20 cellular contexts compared by ENCODE assay signal in genomic region chr9:4973246-4973645, GRCh38.
"Had no signal": no experiment of that assay in that cellular context is flagged by ENCODE, and none has a peak within 500 bp of the region (broad histone marks: within the 10 kb centered on the region; RNA-seq: fewer than 3 reads in every experiment).

No MANE protein-coding gene starts in this region.

- ATAC-seq: gastroesophageal sphincter; right cardiac atrium; stimulated activated naive CD8-positive, alpha-beta T cell treated with anti-CD3 and anti-CD28 coated beads, Interleukin-15, Interleukin-2, amounts not matched to agents 100 U/mL and 50 U/mL, for 24 hours had no signal

- FAIRE-seq: kidney, small intestine had no signal

- H3K27ac ChIP-seq: gastroesophageal sphincter, left ventricle myocardium inferior, transverse colon had no signal

- H3K27ac Mint-ChIP-seq: activated naive CD8-positive, alpha-beta T cell treated with anti-CD3 and anti-CD28 coated beads, Interleukin-2, amount 10 ng/mL, durations not matched to agents 7 days and 5 days; memory B cell; nephron progenitor cell; progenitor cell of endocrine pancreas had no signal

- H3K27me3 ChIP-seq: gastroesophageal sphincter, transverse colon had no signal

- DNase-seq: activated CD4-positive, alpha-beta T cell treated with anti-CD3 and anti-CD28 coated beads, Interleukin-2, amount 50 U/mL, for 4 hours; activated CD4-positive, CD25-positive, alpha-beta regulatory T cell treated with anti-CD3 and anti-CD28 coated beads, Interleukin-2, amount 50 U/mL, for 72 hours; activated naive CD4-positive, alpha-beta T cell; activated naive CD8-positive, alpha-beta T cell treated with anti-CD3 and anti-CD28 coated beads, Interleukin-2, amount 10 ng/mL, durations not matched to agents 7 days and 5 days; activated T-cell treated with anti-CD3 and anti-CD28 coated beads for 4 hours; anterior cingulate cortex; cerebellar nuclear complex; effector memory CD4-positive, alpha-beta T cell; kidney; left ventricle myocardium inferior; nephron progenitor cell; occipital lobe; right cardiac atrium; small intestine; stimulated activated naive CD8-positive, alpha-beta T cell treated with anti-CD3 and anti-CD28 coated beads, Interleukin-15, Interleukin-2, amounts not matched to agents 100 U/mL and 50 U/mL, for 24 hours; SW 1271; transverse colon had no signal

- H3K4me3 Mint-ChIP-seq: activated naive CD8-positive, alpha-beta T cell treated with anti-CD3 and anti-CD28 coated beads, Interleukin-2, amount 10 ng/mL, durations not matched to agents 7 days and 5 days; memory B cell; nephron progenitor cell had no signal

- H3K4me3 ChIP-seq: gastroesophageal sphincter, left ventricle myocardium inferior, transverse colon had no signal

- H3K9me3 Mint-ChIP-seq: activated naive CD8-positive, alpha-beta T cell treated with anti-CD3 and anti-CD28 coated beads, Interleukin-2, amount 10 ng/mL, durations not matched to agents 7 days and 5 days; memory B cell; nephron progenitor cell had no signal

- H3K9me3 ChIP-seq: gastroesophageal sphincter, left ventricle myocardium inferior, transverse colon had no signal

- H3K36me3 ChIP-seq: gastroesophageal sphincter, left ventricle myocardium inferior, transverse colon had no signal

- H3K4me1 ChIP-seq: gastroesophageal sphincter, left ventricle myocardium inferior, transverse colon had no signal

- H3K27me3 Mint-ChIP-seq: activated naive CD8-positive, alpha-beta T cell treated with anti-CD3 and anti-CD28 coated beads, Interleukin-2, amount 10 ng/mL, durations not matched to agents 7 days and 5 days; memory B cell; progenitor cell of endocrine pancreas had no signal

- H3K4me1 Mint-ChIP-seq: nephron progenitor cell had no signal

- H3K36me3 Mint-ChIP-seq: memory B cell had no signal
